ENCODE assay signal across 10 cellular contexts in genomic region chr2:129720360-129720759, GRCh38.
"Had no signal": no experiment of that assay in that cellular context is flagged by ENCODE, and none has a peak within 500 bp of the region (broad histone marks: within the 10 kb centered on the region; RNA-seq: fewer than 3 reads in every experiment).

No MANE protein-coding gene starts in this region.

- DNase-seq: H9, HCEC 1CT, KG1 had no signal

- H3K27ac Mint-ChIP-seq: GM23338, H9, IgD-negative memory B cell had no signal

- FAIRE-seq: H1, H54, HepG2, K562 had no signal

- H3K27ac ChIP-seq: HL-60 had no signal

- H3K4me3 Mint-ChIP-seq: GM23338, H9, IgD-negative memory B cell had no signal

- H3K4me3 ChIP-seq: GM23338, K562 had no signal

- H3K4me1 Mint-ChIP-seq: IgD-negative memory B cell had no signal

- H3K9me3 Mint-ChIP-seq: GM23338, H9 had no signal

- H3K36me3 Mint-ChIP-seq: IgD-negative memory B cell had no signal
